3 cellular contexts compared by ENCODE assay signal in genomic region chr7:41252551-41252950, GRCh38.
"Had no signal": no experiment of that assay in that cellular context is flagged by ENCODE, and none has a peak within 500 bp of the region (broad histone marks: within the 10 kb centered on the region; RNA-seq: fewer than 3 reads in every experiment).

No MANE protein-coding gene starts in this region.

- DNase-seq: GDM1, GF-D8 had no signal

- ATAC-seq: GM12878 had no signal

- H3K4me3 ChIP-seq: GM12878 had no signal
